ENCODE assay signal across 8 cellular contexts in genomic region chr16:67029249-67030096, GRCh38. TPM values are rescaled to one million over a fixed set of nuclear protein-coding genes. Genes with fewer than 3 reads are reported as not detected.
DNase-seq lines count a peak whose midpoint lies in the region; ATAC-seq and TF ChIP-seq lines count a peak whose summit lies in the region.

No MANE protein-coding gene starts in this region.

- H3K14ac ChIP-seq in trophoblast cell (ENCODE audit: low read length): peak overlapping the region; percentile 89

- H3K4ac ChIP-seq in trophoblast cell (ENCODE audit: low read depth, low read length): peak overlapping the region; percentile 63

- H3K23ac ChIP-seq in trophoblast cell (ENCODE audit: low read length): no peak overlapping the region

- H2AK5ac ChIP-seq in trophoblast cell (ENCODE audit: low read length): peak overlapping the region; percentile 45

- peaks cover 13% of the 10 kb centered on the region for H3K79me1 ChIP-seq in trophoblast cell (ENCODE audit: low read length)

- H3K4me3 Mint-ChIP-seq in activated naive CD8-positive, alpha-beta T cell treated with anti-CD3 and anti-CD28 coated beads for 36 hours: peak overlapping the region; percentile 89

- peak overlapping the region; percentile 78 for H2BK5ac ChIP-seq in trophoblast cell (ENCODE audit: low read depth, low read length, poor library complexity)

- no peak for TF ChIP-seq EP300 in upper lobe of left lung (IDR thresholded peaks at IDR 0.05)

- H3K9me3 ChIP-seq in A673 (ENCODE audit: low read depth, low read length, poor library complexity, severe bottlenecking) (no peaks in the 10 kb centered on the region), SJSA1 (replicated peaks) (no peaks in the 10 kb centered on the region), trophoblast cell (ENCODE audit: insufficient read depth, low read depth, low read length) (no peaks in the 10 kb centered on the region), upper lobe of left lung (no peaks in the 10 kb centered on the region)

- peak overlapping the region; percentile 80 for H3K27ac Mint-ChIP-seq in activated naive CD8-positive, alpha-beta T cell treated with anti-CD3 and anti-CD28 coated beads for 36 hours

- H4K91ac ChIP-seq in trophoblast cell (ENCODE audit: low read depth, low read length): peak overlapping the region; percentile 87

- peak overlapping the region; percentile 77 for H3K4me2 ChIP-seq in trophoblast cell (ENCODE audit: low read length)

- H3K9ac ChIP-seq in trophoblast cell (ENCODE audit: low read length): peak overlapping the region; percentile 98

- TF ChIP-seq POLR2A in upper lobe of left lung (IDR thresholded peaks at IDR 0.05): peak in 2 of 4 donors; percentile 24 to 68

- DNase-seq in A673 (ENCODE audit: low spot score): peak; percentile 59
- DNase-seq in SJSA1 (ENCODE audit: low read depth in 1 of 2, low spot score in 2 of 2): peak; percentile 50 to 76
- DNase-seq in activated naive CD8-positive, alpha-beta T cell treated with anti-CD3 and anti-CD28 coated beads for 36 hours: peak; percentile 68
- peak; percentile 84 for DNase-seq in cardiac septum (ENCODE audit: low spot score)
- DNase-seq in trophoblast cell: peak; percentile 49 to 71
- DNase-seq in upper lobe of left lung: peak; percentile 78 to 95

- POLR2A ChIA-PET in A673 (lab: Charles Lee; ENCODE audit: low non-redundant PET): interaction anchor here (0.6 to 1.0 kb wide), 2 partner anchors 12 to 15 kb away, joined by 3 to 4 read pairs; no protein-coding TSS in a partner anchor

- H2BK12ac ChIP-seq in trophoblast cell (ENCODE audit: low read length): peak overlapping the region; percentile 15

- WGBS in trophoblast cell (ENCODE audit: extremely low coverage, insufficient coverage, insufficient read length): no CpG with 5 or more reads among the region's 124 CpGs
- WGBS in upper lobe of left lung, 2 donors: 0 to 1% methylated on average over 11 to 69 of the region's 124 CpGs

- peaks cover 8% of the 10 kb centered on the region for H3K36me3 ChIP-seq in A673 (ENCODE audit: insufficient read depth, low read length, poor library complexity, severe bottlenecking)
- H3K36me3 ChIP-seq in SJSA1: peaks cover 45% of the 10 kb centered on the region
- H3K36me3 ChIP-seq in trophoblast cell (ENCODE audit: control insufficient read depth in 1 of 2, insufficient read depth in 2 of 2, low read length in 2 of 2): peaks cover 7 to 8% of the 10 kb centered on the region in 2 experiments
- H3K36me3 ChIP-seq in upper lobe of left lung: peaks cover 0 to 11% (median 2%) of the 10 kb centered on the region in 4 donors

- peak overlapping the region; percentile 74 for H2BK120ac ChIP-seq in trophoblast cell (ENCODE audit: insufficient read depth, low read length, poor library complexity)

- H3K27ac ChIP-seq in A673 (ENCODE audit: low read depth, low read length, poor library complexity, severe bottlenecking) (peak overlapping the region; percentile 97), SJSA1 (peak overlapping the region; percentile 90), trophoblast cell (ENCODE audit: low read depth, low read length) (peak overlapping the region; percentile 94), upper lobe of left lung (peak overlapping the region; percentile 95 to 99 (median 97))

- H2AFZ ChIP-seq in trophoblast cell (ENCODE audit: insufficient read depth, low read length, poor library complexity): peak overlapping the region; percentile 88

- peak overlapping the region; percentile 79 for H4K8ac ChIP-seq in trophoblast cell (ENCODE audit: low read depth, low read length)

- BruUV-seq in A673 (replicated peaks; lab: Mats Ljungman, UMichigan): no TSS peak

- peak overlapping the region; percentile 76 for H4K12ac ChIP-seq in trophoblast cell (ENCODE audit: low read depth, low read length)

- H3K4me3 ChIP-seq in A673 (ENCODE audit: low read depth, low read length, poor library complexity, severe bottlenecking): peak overlapping the region; percentile 96
- peak overlapping the region; percentile 100 for H3K4me3 ChIP-seq in SJSA1
- H3K4me3 ChIP-seq in trophoblast cell (ENCODE audit: low read depth, low read length): peak overlapping the region; percentile 93
- peak overlapping the region; percentile 60 to 94 (median 84) for H3K4me3 ChIP-seq in upper lobe of left lung

- H3K27me3 ChIP-seq in A673 (replicated peaks; ENCODE audit: insufficient read depth, low read depth, low read length, poor library complexity) (no peaks in the 10 kb centered on the region), SJSA1 (replicated peaks) (no peaks in the 10 kb centered on the region), trophoblast cell (ENCODE audit: insufficient read depth, low read length) (no peaks in the 10 kb centered on the region), upper lobe of left lung (no peaks in the 10 kb centered on the region)

- no peaks in the 10 kb centered on the region for H3K27me3 Mint-ChIP-seq in activated naive CD8-positive, alpha-beta T cell treated with anti-CD3 and anti-CD28 coated beads for 36 hours

- peaks cover 37% of the 10 kb centered on the region for H3K4me1 ChIP-seq in A673 (ENCODE audit: insufficient read depth, low read length, poor library complexity, severe bottlenecking)
- H3K4me1 ChIP-seq in SJSA1 (replicated peaks): peaks cover 16% of the 10 kb centered on the region
- peaks cover 7 to 21% of the 10 kb centered on the region in 2 experiments for H3K4me1 ChIP-seq in trophoblast cell (ENCODE audit: control insufficient read depth in 1 of 2, insufficient read depth in 2 of 2, low read length in 2 of 2)
- H3K4me1 ChIP-seq in upper lobe of left lung: peaks cover 21 to 42% (median 26%) of the 10 kb centered on the region in 4 donors

- H3K79me2 ChIP-seq in trophoblast cell (ENCODE audit: control insufficient read depth, insufficient read depth, low read length, poor library complexity): peaks cover 20% of the 10 kb centered on the region

- CTCF ChIA-PET in A673 (lab: Charles Lee): interaction anchor here (1.2 kb wide), 1 partner anchor 11 kb away, joined by 3 read pairs; no protein-coding TSS in a partner anchor

- H3K4me1 Mint-ChIP-seq in activated naive CD8-positive, alpha-beta T cell treated with anti-CD3 and anti-CD28 coated beads for 36 hours: peaks cover 38% of the 10 kb centered on the region

- no peaks in the 10 kb centered on the region for H3K9me3 Mint-ChIP-seq in activated naive CD8-positive, alpha-beta T cell treated with anti-CD3 and anti-CD28 coated beads for 36 hours

- peak overlapping the region; percentile 85 for H3K18ac ChIP-seq in trophoblast cell (ENCODE audit: low read length)

- peaks cover 25% of the 10 kb centered on the region for H3K36me3 Mint-ChIP-seq in activated naive CD8-positive, alpha-beta T cell treated with anti-CD3 and anti-CD28 coated beads for 36 hours

- no peak for TF ChIP-seq CTCF in A673 (conservative IDR thresholded peaks at IDR 0.05; ENCODE audit: low read depth, low read length)
- peak in 1 of 6 experiments; percentile 3 for TF ChIP-seq CTCF in upper lobe of left lung (IDR thresholded peaks at IDR 0.05)

- ATAC-seq in GM18867 (IDR thresholded peaks at IDR 0.05; ENCODE audit: unreplicated experiment): peak; percentile 46
- peak; percentile 29 for ATAC-seq in HG03097 (IDR thresholded peaks at IDR 0.05; ENCODE audit: low FRiP score, unreplicated experiment)
- peak; percentile 61 to 81 for ATAC-seq in upper lobe of left lung (ENCODE audit: low FRiP score in 2 of 2)

- intact Hi-C loops in A673 (cut with micrococcal nuclease; ENCODE audit: unreplicated experiment): no loop called here
- intact Hi-C loops in cardiac septum (cut with DNase I): loop anchor here (2.0 to 5.0 kb wide), 2 partner anchors 15 to 78 kb away; partner anchors contain the start of gene PHAF1

RNA-seq across cellular contexts. Expression of gene CBFB, which starts 0.5 kb away (rescaled TPM):
- total RNA-seq in A673 (2021): 173 and 185 TPM in 2 replicates
- 170 and 181 TPM in 2 replicates for total RNA-seq in SJSA1 (2014; rRNA removed; shearing (Covaris generic))
- 100 to 1,000 TPM; 110 to 114 TPM for total RNA-seq in activated naive CD8-positive, alpha-beta T cell treated with anti-CD3 and anti-CD28 coated beads for 36 hours
- total RNA-seq in cardiac septum: 33.7 TPM
- 61.5 and 63.3 TPM in 2 replicates for polyA plus RNA-seq in trophoblast cell (2013)
- total RNA-seq in upper lobe of left lung: 10 to 100 TPM; 31.4 to 73.4 (median 54.1) TPM

RNA-seq across cellular contexts. Expression of gene CES4A, which starts 41.1 kb away (rescaled TPM):
- total RNA-seq in A673 (2021) (0.15 TPM in 1 of 2 replicates, not detected in the other), cardiac septum (11.9 TPM), upper lobe of left lung (10 to 100 TPM in 5 of 6 donors, 1 to 10 TPM in 1; 9.9 to 39.7 (median 20.2) TPM)
- not detected in 2 replicates for total RNA-seq in SJSA1 (2014; rRNA removed; shearing (Covaris generic))
- 1 to 10 TPM; 3.5 to 4.6 TPM for total RNA-seq in activated naive CD8-positive, alpha-beta T cell treated with anti-CD3 and anti-CD28 coated beads for 36 hours
- 0.81 and 0.86 TPM in 2 replicates for polyA plus RNA-seq in trophoblast cell (2013)

Comparison
In these comparisons a context has a peak if more than half of its experiments do, and no peak if none do; other contexts are left out.
1. Peak in every context shown above with its lines: DNase-seq, ATAC-seq, H3K4me3 ChIP-seq and H3K27ac ChIP-seq.